23 cellular contexts compared by ENCODE assay signal in genomic region chr6:20261685-20262084, GRCh38. TPM values are rescaled to one million over a fixed set of nuclear protein-coding genes. Genes with fewer than 3 reads are reported as not detected.
DNase-seq lines count a peak whose midpoint lies in the region; ATAC-seq, FAIRE-seq and TF ChIP-seq lines count a peak whose summit lies in the region.
"Had no signal": no experiment of that assay in that cellular context is flagged by ENCODE, and none has a peak within 500 bp of the region (broad histone marks: within the 10 kb centered on the region; RNA-seq: fewer than 3 reads in every experiment).

No MANE protein-coding gene starts in this region.

- TF ChIP-seq POLR2A in HepG2 (IDR thresholded peaks at IDR 0.05; ENCODE audit: insufficient read depth in 1 of 2, low read depth in 2 of 2, low read length in 2 of 2) = no peak
- no peak for TF ChIP-seq POLR2A in right lobe of liver (IDR thresholded peaks at IDR 0.05)
- TF ChIP-seq POLR2A in H1 (IDR thresholded peaks at IDR 0.05; ENCODE audit: control extremely low read depth in 1 of 2, low read depth in 2 of 2, low read length in 2 of 2) = no peak

- in situ Hi-C loops in HepG2 (cut with HindIII; ENCODE audit: extremely low pct_ligation_motif_present, low pct_unique_long_range_greater_than_20kb) = no loop called here

- no TSS peak for BruUV-seq in HepG2 (replicated peaks; lab: Mats Ljungman, UMichigan)

- H3K4me2 ChIP-seq in HepG2 (ENCODE audit: low read depth, low read length) (no peak overlapping the region), MM.1S (ENCODE audit: low read depth, low read length) (no peak overlapping the region), H1 (ENCODE audit: insufficient read depth in 1 of 2, low read depth in 2 of 2, low read length in 2 of 2) (no peak overlapping the region)
- H3K4me2 ChIP-seq: A549; BLaER1 treated with 17β-estradiol and CSF1 and Interleukin-3, amounts not matched to agents 10 nM and 100 nM had no signal

- H4K8ac ChIP-seq in H1 (ENCODE audit: extremely low read depth, insufficient read depth, low read length) = no peak overlapping the region

- no peaks in the 10 kb centered on the region for H3K36me3 ChIP-seq in HepG2 (replicated peaks in 1 of 2; ENCODE audit: control insufficient read depth in 1 of 2, insufficient read depth in 2 of 2, low read length in 2 of 2)
- no peaks in the 10 kb centered on the region for H3K36me3 ChIP-seq in right lobe of liver
- H3K36me3 ChIP-seq in MM.1S (replicated peaks; ENCODE audit: insufficient read depth, low read length) = no peaks in the 10 kb centered on the region
- no peaks in the 10 kb centered on the region for H3K36me3 ChIP-seq in H1 (ENCODE audit: control insufficient read depth in 2 of 4, insufficient read depth in 4 of 4, low read length in 3 of 4)
- H3K36me3 ChIP-seq: BE2C; BLaER1 treated with 17β-estradiol and CSF1 and Interleukin-3, amounts not matched to agents 10 nM and 100 nM had no signal

- H2BK12ac ChIP-seq in H1 (ENCODE audit: low read depth, low read length) = no peak overlapping the region

- DNase-seq in HepG2 (ENCODE audit: low spot score) (no peak), right lobe of liver (no peak), MM.1S (no peak), H1 (ENCODE audit: low read depth in 1 of 2, low spot score in 2 of 2) (no peak), progenitor cell of endocrine pancreas (ENCODE audit: low spot score, unreplicated experiment) (no peak), 8988T (no peak)
- DNase-seq: ACHN; AML-193; BE2C; CD4-positive, alpha-beta T cell; CD8-positive, alpha-beta memory T cell; DMS53; DMS79 treated with DMSO at 0.1 percent for 48 hours; GF-D8; GOT3; H7; HCEC 1CT had no signal

- TF ChIP-seq EP300 in HepG2 (IDR thresholded peaks at IDR 0.05; ENCODE audit: low read depth in 2 of 2, low read length in 2 of 2) = no peak
- no peak for TF ChIP-seq EP300 in HepG2 (CRISPR knock-in tag; IDR thresholded peaks at IDR 0.05; ENCODE audit: borderline replicate concordance)
- no peak for TF ChIP-seq EP300 in H1 (IDR thresholded peaks at IDR 0.05; ENCODE audit: borderline replicate concordance in 1 of 2, low read depth in 2 of 2, low read length in 2 of 2)

- H3K36me3 Mint-ChIP-seq in progenitor cell of endocrine pancreas (ENCODE audit: insufficient read depth) = no peaks in the 10 kb centered on the region
- H3K36me3 Mint-ChIP-seq: CD14-positive monocyte; CD8-positive, alpha-beta memory T cell had no signal

- H2BK15ac ChIP-seq in H1 (ENCODE audit: low read length) = no peak overlapping the region

- TF ChIP-seq RAD21 in HepG2 (CRISPR knock-in tag; IDR thresholded peaks at IDR 0.05) = no peak
- no peak for TF ChIP-seq RAD21 in H1 (IDR thresholded peaks at IDR 0.05 in 1 of 2, conservative IDR thresholded peaks at IDR 0.05 in 1 of 2; ENCODE audit: low read depth in 2 of 2, low read length in 2 of 2)

- no peak overlapping the region for H2BK120ac ChIP-seq in H1 (replicated peaks; ENCODE audit: low read depth, low read length)

- no peak overlapping the region for H3K4ac ChIP-seq in H1 (replicated peaks; ENCODE audit: insufficient read length, low read depth, low read length)

- intact Hi-C loops in HepG2 (cut with micrococcal nuclease; ENCODE audit: unreplicated experiment) (loop anchor here (10.0 kb wide), 1 partner anchor 957 kb away; no protein-coding TSS in a partner anchor), right lobe of liver (cut with DNase I) (no loop called here)

- no peak overlapping the region for H4K91ac ChIP-seq in H1 (replicated peaks; ENCODE audit: insufficient read length, low read length)

- H4K20me1 ChIP-seq in HepG2 (ENCODE audit: insufficient read depth, low read length) (no peaks in the 10 kb centered on the region), MM.1S (ENCODE audit: insufficient read depth, low read length) (no peaks in the 10 kb centered on the region), H1 (replicated peaks in 1 of 2; ENCODE audit: control insufficient read depth in 1 of 2, insufficient read depth in 2 of 2, low read length in 2 of 2) (no peaks in the 10 kb centered on the region)
- H4K20me1 ChIP-seq: BLaER1 treated with 17β-estradiol and CSF1 and Interleukin-3, amounts not matched to agents 10 nM and 100 nM had no signal

- H3K9ac ChIP-seq in HepG2 (ENCODE audit: insufficient read depth, low read depth, low read length) (no peak overlapping the region), MM.1S (ENCODE audit: low read length) (no peak overlapping the region), H1 (replicated peaks in 1 of 4; ENCODE audit: extremely low read depth in 1 of 4, low read depth in 3 of 4, low read length in 3 of 4) (no peak overlapping the region)
- H3K9ac ChIP-seq: BLaER1 treated with 17β-estradiol and CSF1 and Interleukin-3, amounts not matched to agents 10 nM and 100 nM had no signal

- H2AK5ac ChIP-seq in H1 (ENCODE audit: low read depth, low read length) = no peak overlapping the region

- no peaks in the 10 kb centered on the region for H3K27me3 ChIP-seq in HepG2 (ENCODE audit: control insufficient read depth in 1 of 2, insufficient read depth in 2 of 2, low read length in 2 of 2)
- H3K27me3 ChIP-seq in right lobe of liver = no peaks in the 10 kb centered on the region
- no peaks in the 10 kb centered on the region for H3K27me3 ChIP-seq in MM.1S (replicated peaks; ENCODE audit: insufficient read depth, low read length)
- no peaks in the 10 kb centered on the region for H3K27me3 ChIP-seq in H1 (replicated peaks in 1 of 4; ENCODE audit: control insufficient read depth in 3 of 4, extremely low read depth in 1 of 4, insufficient read depth in 3 of 4, low read length in 3 of 4)
- H3K27me3 ChIP-seq: BLaER1 treated with 17β-estradiol and CSF1 and Interleukin-3, amounts not matched to agents 10 nM and 100 nM had no signal

- H3K27me3 Mint-ChIP-seq in progenitor cell of endocrine pancreas = peaks cover 31% of the 10 kb centered on the region

- TF ChIP-seq CTCF in HepG2 (CRISPR knock-in tag; IDR thresholded peaks at IDR 0.05) = no peak
- TF ChIP-seq CTCF in right lobe of liver (IDR thresholded peaks at IDR 0.05) = no peak
- TF ChIP-seq CTCF in MM.1S (IDR thresholded peaks at IDR 0.05; ENCODE audit: low read length) = no peak
- no peak for TF ChIP-seq CTCF in H1 (IDR thresholded peaks at IDR 0.05; ENCODE audit: control extremely low read depth in 1 of 3, insufficient read depth in 1 of 3, low read depth in 1 of 3, low read length in 3 of 3)
- TF ChIP-seq CTCF in progenitor cell of endocrine pancreas (IDR thresholded peaks at IDR 0.05; ENCODE audit: unreplicated experiment) = no peak

- H3K27ac ChIP-seq in HepG2 (ENCODE audit: extremely low read length, insufficient read depth, low read length) (no peak overlapping the region), right lobe of liver (no peak overlapping the region), MM.1S (ENCODE audit: low read length) (no peak overlapping the region), H1 (ENCODE audit: low read depth, low read length) (no peak overlapping the region)
- H3K27ac ChIP-seq: 22Rv1; A549; BLaER1 treated with 17β-estradiol and CSF1 and Interleukin-3, amounts not matched to agents 10 nM and 100 nM had no signal

- POLR2A ChIA-PET in HepG2 (lab: Yijun Ruan, JAX) = no interaction called here
- POLR2A ChIA-PET in H1 (lab: Charles Lee; ENCODE audit: partially characterized antibody) = no interaction called here

- no peak overlapping the region for H3K4me3 Mint-ChIP-seq in progenitor cell of endocrine pancreas (ENCODE audit: low read depth)
- H3K4me3 Mint-ChIP-seq: CD14-positive monocyte; CD4-positive, alpha-beta T cell; CD8-positive, alpha-beta memory T cell had no signal

- ATAC-seq in HepG2 (no peak), right lobe of liver (no peak)
- ATAC-seq: A549 had no signal

- H3K79me1 ChIP-seq in H1 (ENCODE audit: low read depth, low read length) = no peaks in the 10 kb centered on the region

- H3K4me1 Mint-ChIP-seq in progenitor cell of endocrine pancreas (ENCODE audit: low read depth) = no peaks in the 10 kb centered on the region
- H3K4me1 Mint-ChIP-seq: CD8-positive, alpha-beta memory T cell had no signal

- H3K14ac ChIP-seq in H1 (ENCODE audit: insufficient read length) = no peak overlapping the region

- FAIRE-seq in HepG2 (lab: Jason Lieb, UNC) (no peak), H1 (lab: Jason Lieb, UNC) (no peak)
- FAIRE-seq: A549, D721Med, GM12892 had no signal

- H3K4me3 ChIP-seq in HepG2 (replicated peaks in 1 of 3; ENCODE audit: insufficient read depth in 1 of 3, low read depth in 2 of 3, low read length in 3 of 3) (no peak overlapping the region), right lobe of liver (no peak overlapping the region), MM.1S (ENCODE audit: low read length) (no peak overlapping the region), H1 (ENCODE audit: extremely low read depth in 1 of 4, insufficient read depth in 2 of 4, low read depth in 3 of 4, low read length in 4 of 4) (no peak overlapping the region)
- H3K4me3 ChIP-seq: A549; BLaER1 treated with 17β-estradiol and CSF1 and Interleukin-3, amounts not matched to agents 10 nM and 100 nM had no signal

- H3K79me2 ChIP-seq in HepG2 (ENCODE audit: insufficient read depth, low read length) = no peaks in the 10 kb centered on the region
- no peaks in the 10 kb centered on the region for H3K79me2 ChIP-seq in MM.1S (ENCODE audit: low read length)
- no peaks in the 10 kb centered on the region for H3K79me2 ChIP-seq in H1 (ENCODE audit: control insufficient read depth in 1 of 2, insufficient read depth in 2 of 2, low read length in 2 of 2)

- no peak overlapping the region for H3K56ac ChIP-seq in H1 (replicated peaks; ENCODE audit: insufficient read length, low read depth, low read length)

- H3K9me2 ChIP-seq in MM.1S (replicated peaks; ENCODE audit: insufficient read depth, low read length) = no peaks in the 10 kb centered on the region

- no peaks in the 10 kb centered on the region for H3K23me2 ChIP-seq in H1 (ENCODE audit: low read depth, low read length)

- H3K23ac ChIP-seq in H1 (ENCODE audit: insufficient read length) = no peak overlapping the region

- H2AFZ ChIP-seq in HepG2 (ENCODE audit: low read length) (no peak overlapping the region), MM.1S (ENCODE audit: low read length) (0 out of 2 replicates have a peak overlapping the region, but pooled peaks have one; percentile 56), H1 (ENCODE audit: low read length) (no peak overlapping the region)

- CTCF ChIA-PET in HepG2 (lab: Yijun Ruan, JAX; ENCODE audit: low intra/inter-chr PET ratio, low total read pairs) (no interaction called here), H1 (lab: Charles Lee; ENCODE audit: partially characterized antibody) (interaction anchor here (0.8 kb wide), 1 partner anchor 65 kb away, joined by 3 read pairs; no protein-coding TSS in a partner anchor)

- no peak overlapping the region for H2BK5ac ChIP-seq in H1 (ENCODE audit: low read depth, low read length)

- WGBS in HepG2 (ENCODE audit: low lambda C conversion rate) = 18% methylated on average over 2 of the region's 2 CpGs
- WGBS in right lobe of liver (ENCODE audit: insufficient coverage, low coverage, low lambda C conversion rate, missing lambda C conversion rate) = 60% methylated on average over 2 of the region's 2 CpGs
- WGBS in H1 (ENCODE audit: extremely low coverage in 1 of 2, insufficient coverage in 1 of 2, insufficient read length in 1 of 2, insufficient replicate concordance in 2 of 2, low coverage in 1 of 2, low lambda C conversion rate in 2 of 2, missing lambda C conversion rate in 1 of 2), 2 experiments = 88% methylated on average over 2 of the region's 2 CpGs; no CpG with 5 or more reads in 1 of the 2 experiments

- no peak overlapping the region for H2BK20ac ChIP-seq in H1 (ENCODE audit: low read length)

- no peak overlapping the region for H3K18ac ChIP-seq in H1 (ENCODE audit: extremely low read depth, low read length)

- H3F3A ChIP-seq in MM.1S (ENCODE audit: insufficient read depth, low read length) = peaks cover 12% of the 10 kb centered on the region

- peaks cover 6% of the 10 kb centered on the region for H3K9me3 Mint-ChIP-seq in progenitor cell of endocrine pancreas (ENCODE audit: low read depth)
- H3K9me3 Mint-ChIP-seq: CD4-positive, alpha-beta T cell; CD8-positive, alpha-beta memory T cell had no signal

- H3K4me1 ChIP-seq in HepG2 (ENCODE audit: insufficient read depth, low read length) (no peaks in the 10 kb centered on the region), right lobe of liver (no peaks in the 10 kb centered on the region), MM.1S (ENCODE audit: low read length) (peaks cover 10% of the 10 kb centered on the region; the same call in 1 of the 2 replicates), H1 (replicated peaks in 1 of 4; ENCODE audit: control insufficient read depth in 3 of 4, insufficient read depth in 4 of 4, low read length in 3 of 4) (no peaks in the 10 kb centered on the region)
- H3K4me1 ChIP-seq: A549, BE2C had no signal

- H4K5ac ChIP-seq in H1 (ENCODE audit: insufficient read length, low read depth, low read length) = no peak overlapping the region

- no peak overlapping the region for H3K27ac Mint-ChIP-seq in progenitor cell of endocrine pancreas
- H3K27ac Mint-ChIP-seq: CD14-positive monocyte; CD4-positive, alpha-beta T cell; CD8-positive, alpha-beta memory T cell had no signal

- H3K9me3 ChIP-seq in HepG2 (ENCODE audit: low read length) = 0 out of 2 replicates have a peak, but pooled peaks cover 4% of the 10 kb centered on the region
- H3K9me3 ChIP-seq in right lobe of liver = no peaks in the 10 kb centered on the region
- no peaks in the 10 kb centered on the region for H3K9me3 ChIP-seq in MM.1S (replicated peaks; ENCODE audit: insufficient read depth, low read length)
- no peaks in the 10 kb centered on the region for H3K9me3 ChIP-seq in H1 (ENCODE audit: insufficient read depth in 2 of 2, low read depth in 1 of 2, low read length in 1 of 2)
- H3K9me3 ChIP-seq: A549, BE2C had no signal

RNA-seq across cellular contexts. Expression of gene MBOAT1, which starts 49.4 kb away (rescaled TPM):
- not detected in 2 replicates for total RNA-seq in HepG2 (2016; rRNA removed; fragmentation: Illumina TruSeq; extraction: Trizol)
- not detected in 2 replicates for total RNA-seq in HepG2 (2016; cell fraction: cytosol; rRNA removed; fragmentation: Illumina TruSeq; extraction: Trizol; ENCODE audit: low read depth)
- 0.06 TPM in 1 of 2 replicates, not detected in the other for total RNA-seq in HepG2 (2016; cell fraction: insoluble cytoplasmic fraction; rRNA removed; fragmentation: Illumina TruSeq; extraction: Trizol)
- not detected in 2 replicates for total RNA-seq in HepG2 (2016; cell fraction: membrane; rRNA removed; fragmentation: Illumina TruSeq; extraction: Trizol)
- not detected in 2 replicates for total RNA-seq in HepG2 (2016; cell fraction: nucleus; rRNA removed; fragmentation: Illumina TruSeq; extraction: Trizol)
- 0.04 TPM in 1 of 2 replicates, not detected in the other for polyA plus RNA-seq in HepG2 (2011; rRNA removed)
- polyA plus RNA-seq in HepG2 (2011; cell fraction: cytosol; rRNA removed) = not detected in 2 replicates
- not detected in 2 replicates for polyA plus RNA-seq in HepG2 (2011; cell fraction: nucleus; rRNA removed)
- polyA plus RNA-seq in HepG2 (2012) = not detected in 2 replicates
- polyA plus RNA-seq in HepG2 (2016; cell fraction: cytosol; fragmentation: Illumina TruSeq; extraction: Trizol; ENCODE audit: low read depth) = not detected in 2 replicates
- not detected in 2 replicates for polyA plus RNA-seq in HepG2 (2016; cell fraction: insoluble cytoplasmic fraction; fragmentation: Illumina TruSeq; extraction: Trizol; ENCODE audit: low read depth)
- polyA plus RNA-seq in HepG2 (2016; cell fraction: membrane; fragmentation: Illumina TruSeq; extraction: Trizol; ENCODE audit: low read depth) = not detected in 2 replicates
- not detected in 2 replicates for polyA plus RNA-seq in HepG2 (2016; cell fraction: nucleus; fragmentation: Illumina TruSeq; extraction: Trizol; ENCODE audit: insufficient read depth, low read depth)
- polyA minus RNA-seq in HepG2 (2011; rRNA and poly(A)+ RNA removed; ENCODE audit: low replicate concordance) = 13.9 TPM in 1 of 2 replicates, not detected in the other
- not detected in 2 replicates for polyA minus RNA-seq in HepG2 (2011; cell fraction: cytosol; rRNA and poly(A)+ RNA removed)
- not detected in 2 replicates for polyA minus RNA-seq in HepG2 (2011; cell fraction: nucleus; rRNA and poly(A)+ RNA removed)
- 10 to 100 TPM in 1 of 6 experiments, 1 to 10 TPM in 5; 3.6 to 10.0 (median 5.9) TPM for total RNA-seq in right lobe of liver
- total RNA-seq in H1 (2021; fragmentation: NEBNext Ultra II Directional; extraction: Animal tissue kit (Norgen Biotek cat#: 25700)) = 19.5 and 19.6 TPM in 2 replicates
- polyA plus RNA-seq in H1 (2011; rRNA removed) = 4.9 and 5.2 TPM in 2 replicates
- 5.6 TPM for polyA plus RNA-seq in H1 (2011; cell fraction: cytosol; rRNA removed)
- 7.0 TPM for polyA plus RNA-seq in H1 (2011; cell fraction: nucleus; rRNA removed)
- polyA plus RNA-seq in H1 (2012, experiment 1 of 2) = 8.4 to 10.4 TPM (median 9.2 TPM) in 4 replicates
- 1.5 TPM for polyA plus RNA-seq in H1 (2012, experiment 2 of 2)
- polyA plus RNA-seq in H1 (2013, experiment 1 of 2) = 16.8 TPM
- polyA plus RNA-seq in H1 (2013, experiment 2 of 2) = 18.6 TPM
- 21.6 and 25.8 TPM in 2 replicates for polyA minus RNA-seq in H1 (2011; rRNA and poly(A)+ RNA removed)
- polyA minus RNA-seq in H1 (2011; cell fraction: cytosol; rRNA and poly(A)+ RNA removed) = 13.2 TPM
- 11.7 TPM for polyA minus RNA-seq in H1 (2011; cell fraction: nucleus; rRNA and poly(A)+ RNA removed)
- 3.0 and 4.5 TPM in 2 replicates for total RNA-seq in progenitor cell of endocrine pancreas

Comparison
In these comparisons a context has a peak if more than half of its experiments do, and no peak if none do; other contexts are left out.
1. Of the 41 proteins assayed by ChIP-seq in both HepG2 and H1: peak only in HepG2: none; only in H1: none; in both: CEBPB; in neither: 40.